ENCODE assay signal across 13 cellular contexts in genomic region chr20:34084227-34084923, GRCh38. TPM values are rescaled to one million over a fixed set of nuclear protein-coding genes. Genes with fewer than 3 reads are reported as not detected.
DNase-seq lines count a peak whose midpoint lies in the region; ATAC-seq, FAIRE-seq and TF ChIP-seq lines count a peak whose summit lies in the region.
"Had no signal": no experiment of that assay in that cellular context is flagged by ENCODE, and none has a peak within 500 bp of the region (broad histone marks: within the 10 kb centered on the region; RNA-seq: fewer than 3 reads in every experiment).

No MANE protein-coding gene starts in this region.

- H3K36me3 Mint-ChIP-seq in activated CD4-positive, alpha-beta memory T cell treated with anti-CD3 and anti-CD28 coated beads for 36 hours = peaks cover 23% of the 10 kb centered on the region
- H3K36me3 Mint-ChIP-seq in activated CD4-positive, alpha-beta memory T cell treated with anti-CD3 and anti-CD28 coated beads, Interleukin-2, amount 10 ng/mL, durations not matched to agents 7 days and 5 days (ENCODE audit: low read depth) = peaks cover 54% of the 10 kb centered on the region
- H3K36me3 Mint-ChIP-seq in activated B cell treated with CpG ODN at 0.5 μM for 24 hours (ENCODE audit: low read depth) (peaks cover 92% of the 10 kb centered on the region), neural crest cell (ENCODE audit: low read depth) (peaks cover 39% of the 10 kb centered on the region)

- ATAC-seq in activated B cell treated with CpG ODN at 0.5 μM for 24 hours (ENCODE audit: low read depth) (no peak), HG03175 (IDR thresholded peaks at IDR 0.05; ENCODE audit: unreplicated experiment) (no peak)

- peaks cover 24 to 83% (median 70%) of the 10 kb centered on the region in 4 donors for H3K36me3 ChIP-seq in esophagus muscularis mucosa

- TF ChIP-seq POLR2A in GM12891 (IDR thresholded peaks at IDR 0.05; ENCODE audit: low read depth, low read length) (no peak), esophagus muscularis mucosa (IDR thresholded peaks at IDR 0.05; ENCODE audit: low read depth) (no peak)

- H3K4me3 Mint-ChIP-seq in activated CD4-positive, alpha-beta memory T cell treated with anti-CD3 and anti-CD28 coated beads for 36 hours = no peak overlapping the region
- H3K4me3 Mint-ChIP-seq in activated CD4-positive, alpha-beta memory T cell treated with anti-CD3 and anti-CD28 coated beads, Interleukin-2, amount 10 ng/mL, durations not matched to agents 7 days and 5 days = no peak overlapping the region
- no peak overlapping the region for H3K4me3 Mint-ChIP-seq in activated B cell treated with CpG ODN at 0.5 μM for 24 hours
- peak overlapping the region; percentile 14 for H3K4me3 Mint-ChIP-seq in neural crest cell
- H3K4me3 Mint-ChIP-seq: brain had no signal

- no peak for DNase-seq in activated CD4-positive, alpha-beta memory T cell treated with anti-CD3 and anti-CD28 coated beads for 36 hours
- no peak for DNase-seq in activated CD4-positive, alpha-beta memory T cell treated with anti-CD3 and anti-CD28 coated beads, Interleukin-2, amount 10 ng/mL, durations not matched to agents 7 days and 5 days
- DNase-seq in GM12891 (ENCODE audit: insufficient read length, low spot score) (no peak), activated B cell treated with CpG ODN at 0.5 μM for 24 hours (no peak), neural crest cell (ENCODE audit: low read depth, low spot score) (no peak), caudate nucleus (lab: John Stamatoyannopoulos, UW) (no peak), esophagus muscularis mucosa (ENCODE audit: extremely low spot score) (no peak)
- DNase-seq: NCI-H1417 treated with DMSO at 0.1 percent for 48 hours, T-helper 2 cell had no signal

- peak overlapping the region; percentile 20 for H3K27ac Mint-ChIP-seq in activated CD4-positive, alpha-beta memory T cell treated with anti-CD3 and anti-CD28 coated beads for 36 hours
- no peak overlapping the region for H3K27ac Mint-ChIP-seq in activated CD4-positive, alpha-beta memory T cell treated with anti-CD3 and anti-CD28 coated beads, Interleukin-2, amount 10 ng/mL, durations not matched to agents 7 days and 5 days
- H3K27ac Mint-ChIP-seq in activated B cell treated with CpG ODN at 0.5 μM for 24 hours (peak overlapping the region; percentile 52), neural crest cell (ENCODE audit: unreplicated experiment) (no peak overlapping the region)

- POLR2A ChIA-PET in activated CD4-positive, alpha-beta memory T cell treated with anti-CD3 and anti-CD28 coated beads for 36 hours (lab: Charles Lee) = interaction anchor here (2.1 kb wide), 1 partner anchor 29 kb away, joined by 4 read pairs; no protein-coding TSS in a partner anchor
- POLR2A ChIA-PET in activated CD4-positive, alpha-beta memory T cell treated with anti-CD3 and anti-CD28 coated beads, Interleukin-2, amount 10 ng/mL, durations not matched to agents 7 days and 5 days (lab: Charles Lee) = no interaction called here
- POLR2A ChIA-PET in activated B cell treated with CpG ODN at 0.5 μM for 24 hours (lab: Charles Lee) = interaction anchor here (1.2 kb wide), 1 partner anchor 28 kb away, joined by 3 read pairs; the partner anchor contains the start of gene EIF2S2

- 87% methylated on average over 9 of the region's 9 CpGs for WGBS in esophagus muscularis mucosa

- H3K4me1 ChIP-seq in esophagus muscularis mucosa = peaks cover 18 to 32% (median 19%) of the 10 kb centered on the region in 4 donors

- H3K9me3 ChIP-seq in esophagus muscularis mucosa = no peaks in the 10 kb centered on the region

- no peaks in the 10 kb centered on the region for H3K27me3 Mint-ChIP-seq in activated CD4-positive, alpha-beta memory T cell treated with anti-CD3 and anti-CD28 coated beads for 36 hours
- H3K27me3 Mint-ChIP-seq in activated CD4-positive, alpha-beta memory T cell treated with anti-CD3 and anti-CD28 coated beads, Interleukin-2, amount 10 ng/mL, durations not matched to agents 7 days and 5 days = no peaks in the 10 kb centered on the region
- no peaks in the 10 kb centered on the region for H3K27me3 Mint-ChIP-seq in activated B cell treated with CpG ODN at 0.5 μM for 24 hours
- H3K27me3 Mint-ChIP-seq in neural crest cell (ENCODE audit: low read depth) = peaks cover 2% of the 10 kb centered on the region
- H3K27me3 Mint-ChIP-seq: brain had no signal

- CTCF ChIA-PET in activated CD4-positive, alpha-beta memory T cell treated with anti-CD3 and anti-CD28 coated beads for 36 hours (lab: Charles Lee) = no interaction called here
- CTCF ChIA-PET in activated CD4-positive, alpha-beta memory T cell treated with anti-CD3 and anti-CD28 coated beads, Interleukin-2, amount 10 ng/mL, durations not matched to agents 7 days and 5 days (lab: Charles Lee) = interaction anchor here (0.6 kb wide), 1 partner anchor 1012 kb away, joined by 3 read pairs; no protein-coding TSS in a partner anchor
- CTCF ChIA-PET in activated B cell treated with CpG ODN at 0.5 μM for 24 hours (lab: Charles Lee) = no interaction called here

- peaks cover 10% of the 10 kb centered on the region for H3K4me1 Mint-ChIP-seq in activated CD4-positive, alpha-beta memory T cell treated with anti-CD3 and anti-CD28 coated beads for 36 hours (ENCODE audit: low read depth)
- H3K4me1 Mint-ChIP-seq in activated CD4-positive, alpha-beta memory T cell treated with anti-CD3 and anti-CD28 coated beads, Interleukin-2, amount 10 ng/mL, durations not matched to agents 7 days and 5 days = peaks cover 3% of the 10 kb centered on the region
- H3K4me1 Mint-ChIP-seq in activated B cell treated with CpG ODN at 0.5 μM for 24 hours (peaks cover 10% of the 10 kb centered on the region), neural crest cell (peaks cover 4% of the 10 kb centered on the region)

- H3K9me3 Mint-ChIP-seq in activated CD4-positive, alpha-beta memory T cell treated with anti-CD3 and anti-CD28 coated beads for 36 hours = no peaks in the 10 kb centered on the region
- H3K9me3 Mint-ChIP-seq in activated CD4-positive, alpha-beta memory T cell treated with anti-CD3 and anti-CD28 coated beads, Interleukin-2, amount 10 ng/mL, durations not matched to agents 7 days and 5 days = no peaks in the 10 kb centered on the region
- H3K9me3 Mint-ChIP-seq in activated B cell treated with CpG ODN at 0.5 μM for 24 hours = no peaks in the 10 kb centered on the region
- H3K9me3 Mint-ChIP-seq in neural crest cell = no peaks in the 10 kb centered on the region
- H3K9me3 Mint-ChIP-seq: brain had no signal

- TF ChIP-seq CTCF in activated B cell treated with CpG ODN at 0.5 μM for 24 hours (IDR thresholded peaks at IDR 0.05) (no peak), neural crest cell (conservative IDR thresholded peaks at IDR 0.05) (no peak), esophagus muscularis mucosa (IDR thresholded peaks at IDR 0.05) (no peak)

- H3K27ac ChIP-seq in caudate nucleus (ENCODE audit: low read depth, low read length) (no peak overlapping the region), esophagus muscularis mucosa (replicated peaks in 1 of 4) (peak overlapping the region in 1 of 4 donors; percentile 56)

- H3K4me3 ChIP-seq in esophagus muscularis mucosa = no peak overlapping the region
- H3K4me3 ChIP-seq: skin epidermis had no signal

- intact Hi-C loops in activated CD4-positive, alpha-beta memory T cell treated with anti-CD3 and anti-CD28 coated beads for 36 hours (cut with micrococcal nuclease) = no loop called here
- intact Hi-C loops in activated B cell treated with CpG ODN at 0.5 μM for 24 hours (cut with micrococcal nuclease) = no loop called here
- intact Hi-C loops in esophagus muscularis mucosa (cut with DNase I) = no loop called here

- TF ChIP-seq EP300 in esophagus muscularis mucosa (IDR thresholded peaks at IDR 0.05) = no peak

- H3K27me3 ChIP-seq in esophagus muscularis mucosa = no peaks in the 10 kb centered on the region

- no peak for FAIRE-seq in GM12891 (lab: Jason Lieb, UNC)
- FAIRE-seq: urothelium cell line had no signal

TF ChIP-seq in GM12891, 5 proteins besides CTCF, POLR2A, EP300 and RAD21:
- TF ChIP-seq POU2F2 (IDR thresholded peaks at IDR 0.05; ENCODE audit: low read depth, low read length) (no peak), TAF1 (IDR thresholded peaks at IDR 0.05; ENCODE audit: low read depth, low read length) (no peak), POLR2AphosphoS5 (IDR thresholded peaks at IDR 0.05; ENCODE audit: low read depth, low read length) (0 out of 2 replicates have a peak, but pooled peaks have one; percentile 48)

RNA-seq across cellular contexts. Expression of gene EIF2S2, which starts 27.7 kb away (rescaled TPM):
- 100 to 1,000 TPM; 151 to 155 TPM for total RNA-seq in activated CD4-positive, alpha-beta memory T cell treated with anti-CD3 and anti-CD28 coated beads for 36 hours
- 100 to 1,000 TPM; 106 to 108 TPM for total RNA-seq in activated CD4-positive, alpha-beta memory T cell treated with anti-CD3 and anti-CD28 coated beads, Interleukin-2, amount 10 ng/mL, durations not matched to agents 7 days and 5 days
- polyA plus RNA-seq in GM12891 (2012; ENCODE audit: low read depth, missing spikeins) = 88.6 TPM
- 58.3 and 62.2 TPM in 2 replicates for total RNA-seq in activated B cell treated with CpG ODN at 0.5 μM for 24 hours
- total RNA-seq in neural crest cell = 106 and 111 TPM in 2 replicates
- 10 to 100 TPM; 48.6 to 64.2 (median 58.7) TPM for total RNA-seq in esophagus muscularis mucosa

Comparison
In these comparisons a context has a peak if more than half of its experiments do, and no peak if none do; other contexts are left out.
1. H3K27ac Mint-ChIP-seq: peak in activated CD4-positive, alpha-beta memory T cell treated with anti-CD3 and anti-CD28 coated beads for 36 hours (single experiment) and activated B cell treated with CpG ODN at 0.5 μM for 24 hours (single experiment); none in activated CD4-positive, alpha-beta memory T cell treated with anti-CD3 and anti-CD28 coated beads, Interleukin-2, amount 10 ng/mL, durations not matched to agents 7 days and 5 days (single experiment) and neural crest cell (single experiment).